8 cellular contexts compared by ENCODE assay signal in the genomic region with DNA sequence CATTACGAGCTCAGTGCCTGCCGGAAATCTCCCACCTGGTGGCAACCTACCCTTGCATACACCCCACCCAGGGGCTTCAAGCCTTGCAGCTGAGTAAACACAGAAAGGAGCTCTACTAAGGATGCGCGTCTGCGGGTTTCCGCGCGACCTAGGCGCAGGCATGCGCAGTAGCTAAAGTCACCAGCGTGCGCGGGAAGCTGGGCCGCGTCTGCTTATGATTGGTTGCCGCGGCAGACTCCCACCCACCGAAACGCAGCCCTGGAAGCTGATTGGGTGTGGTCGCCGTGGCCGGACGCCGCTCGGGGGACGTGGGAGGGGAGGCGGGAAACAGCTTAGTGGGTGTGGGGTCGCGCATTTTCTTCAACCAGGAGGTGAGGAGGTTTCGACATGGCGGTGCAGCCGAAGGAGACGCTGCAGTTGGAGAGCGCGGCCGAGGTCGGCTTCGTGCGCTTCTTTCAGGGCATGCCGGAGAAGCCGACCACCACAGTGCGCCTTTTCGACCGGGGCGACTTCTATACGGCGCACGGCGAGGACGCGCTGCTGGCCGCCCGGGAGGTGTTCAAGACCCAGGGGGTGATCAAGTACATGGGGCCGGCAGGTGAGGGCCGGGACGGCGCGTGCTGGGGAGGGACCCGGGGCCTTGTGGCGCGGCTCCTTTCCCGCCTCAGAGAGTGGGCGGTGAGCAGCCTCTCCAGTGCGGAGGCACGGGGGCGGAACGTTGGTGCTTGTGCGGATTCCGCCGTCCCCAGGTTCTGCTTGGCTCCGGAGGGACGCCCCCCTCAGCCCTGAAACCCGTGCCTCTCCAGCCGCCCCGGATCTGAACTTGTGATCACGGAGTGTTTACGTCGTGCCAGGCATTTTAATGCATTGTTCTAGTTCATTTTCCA. TPM values are rescaled to one million over a fixed set of nuclear protein-coding genes. Genes with fewer than 3 reads are reported as not detected.
DNase-seq lines count a peak whose midpoint lies in the region; ATAC-seq, FAIRE-seq and TF ChIP-seq lines count a peak whose summit lies in the region.

A gene (plus strand): TSS at position 352 of the 887 bp plus-strand sequence. CDS start 36 bp downstream, at position 388.

- H3K9me3 ChIP-seq in IMR-90 (ENCODE audit: control insufficient read depth, insufficient read depth, low read length) (no peaks in the 10 kb centered on the region), OCI-LY7 (ENCODE audit: low read length) (peaks cover 16% of the 10 kb centered on the region; the same call in 1 of the 2 replicates), endothelial cell of umbilical vein (replicated peaks; ENCODE audit: control insufficient read depth, insufficient read depth, low read length) (no peaks in the 10 kb centered on the region)

- peak within 1 kb of the TSS; percentile 76 for H2AK9ac ChIP-seq in IMR-90 (replicated peaks; ENCODE audit: low read depth, low read length, poor library complexity)

- no peaks in the 10 kb centered on the region; the same call in 1 of the 2 replicates for H3K4me1 ChIP-seq in IMR-90 (ENCODE audit: control insufficient read depth, insufficient read depth, low read length)
- H3K4me1 ChIP-seq in OCI-LY7 (ENCODE audit: insufficient read depth, low read length, poor library complexity, severe bottlenecking), result peaks cover 20% of the 10 kb centered on the region
- peaks cover 14% of the 10 kb centered on the region for H3K4me1 ChIP-seq in endothelial cell of umbilical vein (ENCODE audit: control insufficient read depth, extremely low read depth, insufficient read depth, low read length)

- peak within 1 kb of the TSS; percentile 77 for H3K4ac ChIP-seq in IMR-90 (ENCODE audit: low read depth, low read length)

- no peak within 1 kb of the TSS for H3K18ac ChIP-seq in IMR-90 (ENCODE audit: low read depth, low read length)

- H3K27me3 ChIP-seq in IMR-90 (ENCODE audit: control insufficient read depth, insufficient read depth, low read length) (no peaks in the 10 kb centered on the region), endothelial cell of umbilical vein (ENCODE audit: control insufficient read depth in 2 of 2, insufficient read depth in 2 of 2, low read length in 2 of 2) (no peaks in the 10 kb centered on the region)

- no peak within 1 kb of the TSS for H2BK20ac ChIP-seq in IMR-90 (ENCODE audit: low read depth, low read length)

- ATAC-seq in GM21528 (IDR thresholded peaks at IDR 0.05; ENCODE audit: low FRiP score, unreplicated experiment), result peak; percentile 92
- ATAC-seq in IMR-90 (ENCODE audit: low read depth), result peak; percentile 98

- H3K36me3 ChIP-seq in IMR-90 (ENCODE audit: control insufficient read depth, insufficient read depth, low read length) (no peaks in the 10 kb centered on the region), OCI-LY7 (ENCODE audit: insufficient read depth, low read length) (peaks cover 28% of the 10 kb centered on the region), endothelial cell of umbilical vein (ENCODE audit: control insufficient read depth in 2 of 2, extremely low read depth in 1 of 2, insufficient read depth in 2 of 2, low read length in 2 of 2) (no peaks in the 10 kb centered on the region)

- H3K9ac ChIP-seq in IMR-90 (ENCODE audit: low read depth, low read length), result peak within 1 kb of the TSS; percentile 73
- peak within 1 kb of the TSS; percentile 60 for H3K9ac ChIP-seq in endothelial cell of umbilical vein (replicated peaks; ENCODE audit: extremely low read depth, insufficient read depth, low read length)

- BruUV-seq in IMR-90 (replicated peaks; lab: Mats Ljungman, UMichigan) (no TSS peak), OCI-LY7 (replicated peaks; lab: Mats Ljungman, UMichigan) (no TSS peak), endothelial cell of umbilical vein (replicated peaks; lab: Mats Ljungman, UMichigan) (no TSS peak)

- intact Hi-C loops in IMR-90 (cut with micrococcal nuclease) (no loop called here), OCI-LY7 (cut with micrococcal nuclease; ENCODE audit: unreplicated experiment) (loop anchor here (2.0 to 5.0 kb wide), 4 partner anchors 118 to 379 kb away; a partner anchor contains a TSS), endothelial cell of umbilical vein (cut with micrococcal nuclease) (loop anchor here (5.0 kb wide), 1 partner anchor 124 kb away; no protein-coding TSS in a partner anchor)

- H4K5ac ChIP-seq in IMR-90 (ENCODE audit: low read depth, low read length), result peak within 1 kb of the TSS; percentile 36

- peak within 1 kb of the TSS; percentile 72 for H3K23ac ChIP-seq in IMR-90 (ENCODE audit: low read depth, low read length)

- FAIRE-seq in endothelial cell of umbilical vein (lab: Jason Lieb, UNC), result peak; percentile 90

- peak within 1 kb of the TSS; percentile 68 for H3K4me3 ChIP-seq in IMR-90 (ENCODE audit: insufficient read depth, low read depth, low read length)
- H3K4me3 ChIP-seq in OCI-LY7 (ENCODE audit: low read depth, low read length, poor library complexity, severe bottlenecking), result peak within 1 kb of the TSS; percentile 86
- H3K4me3 ChIP-seq in endothelial cell of umbilical vein (replicated peaks in 1 of 3; ENCODE audit: insufficient read depth in 1 of 3, low read depth in 1 of 3, low read length in 3 of 3), result peak within 1 kb of the TSS; percentile 46 to 80 (median 76)

- CTCF ChIA-PET in IMR-90 (lab: Yijun Ruan, JAX) (interaction anchor here (1.2 to 1.9 kb wide), 2 partner anchors 15 to 68 kb away, joined by 3 to 11 read pairs; no protein-coding TSS in a partner anchor), OCI-LY7 (lab: Charles Lee; ENCODE audit: unreplicated experiment) (interaction anchor here (0.9 to 1.0 kb wide), 2 partner anchors 35 to 252 kb away, joined by 3 read pairs; no protein-coding TSS in a partner anchor), endothelial cell of umbilical vein (lab: Charles Lee) (interaction anchor here (0.7 to 2.6 kb wide), 8 partner anchors 10 to 365 kb away, joined by 3 to 18 read pairs (median 7); no protein-coding TSS in a partner anchor)

- peaks cover 4% of the 10 kb centered on the region; the same call in 1 of the 2 replicates for H4K20me1 ChIP-seq in IMR-90 (ENCODE audit: insufficient read depth, low read length)
- H4K20me1 ChIP-seq in OCI-LY7 (ENCODE audit: insufficient read depth, low read length), result peaks cover 8% of the 10 kb centered on the region; the same call in 1 of the 2 replicates
- no peaks in the 10 kb centered on the region for H4K20me1 ChIP-seq in endothelial cell of umbilical vein (replicated peaks; ENCODE audit: control insufficient read depth, extremely low read depth, insufficient read depth, low read length)

- H4K91ac ChIP-seq in IMR-90 (ENCODE audit: insufficient read depth, low read depth, low read length), result peak within 1 kb of the TSS; percentile 19; the same call in 1 of the 2 replicates

- TF ChIP-seq RAD21 in IMR-90 (IDR thresholded peaks at IDR 0.05; ENCODE audit: low read length), result no peak

- peaks cover 9 to 28% of the 10 kb centered on the region in 2 experiments; a peak in 3 of 4 replicates for H3K79me1 ChIP-seq in IMR-90 (ENCODE audit: low read depth in 1 of 2, low read length in 2 of 2)

- TF ChIP-seq POLR2A in IMR-90 (IDR thresholded peaks at IDR 0.05; ENCODE audit: low read depth, low read length) (no peak), endothelial cell of umbilical vein (IDR thresholded peaks at IDR 0.05; ENCODE audit: low read depth, low read length) (peak; percentile 78)

- H2BK5ac ChIP-seq in IMR-90 (ENCODE audit: low read depth, low read length, poor library complexity, severe bottlenecking), result no peak within 1 kb of the TSS

- H3K14ac ChIP-seq in IMR-90 (replicated peaks; ENCODE audit: low read depth, low read length), result peak within 1 kb of the TSS; percentile 77

- POLR2A ChIA-PET in IMR-90 (lab: Charles Lee; ENCODE audit: unreplicated experiment) (interaction anchor here (0.5 kb wide), 1 partner anchor 22 kb away, joined by 9 read pairs; no protein-coding TSS in a partner anchor), OCI-LY7 (lab: Charles Lee) (interaction anchor here (0.5 to 2.1 kb wide), 16 partner anchors 9 to 1027 kb away, joined by 3 to 11 read pairs (median 4); no protein-coding TSS in a partner anchor), endothelial cell of umbilical vein (lab: Charles Lee) (no interaction called here)

- DNase-seq in DMS 273 (lab: John Stamatoyannopoulos, UW; ENCODE audit: unreplicated experiment) (peak; percentile 98), IMR-90 (peak; percentile 89), OCI-LY7 (ENCODE audit: low spot score) (peak; percentile 98), endothelial cell of umbilical vein (ENCODE audit: low read depth, low spot score) (peak; percentile 96), midbrain (lab: John Stamatoyannopoulos, UW) (peak; percentile 93)
- DNase-seq in activated CD8-positive, alpha-beta memory T cell treated with anti-CD3 and anti-CD28 coated beads, Interleukin-2, amount 50 U/mL, for 48 hours, result peak; percentile 94
- peak; percentile 91 to 92 for DNase-seq in stimulated activated CD8-positive, alpha-beta memory T cell treated with anti-CD3 and anti-CD28 coated beads, Interleukin-15, amount 100 ng/mL, for 48 hours (ENCODE audit: low read depth in 2 of 2)

- TF ChIP-seq CTCF in IMR-90 (conservative IDR thresholded peaks at IDR 0.05; ENCODE audit: low read depth, low read length) (no peak), OCI-LY7 (conservative IDR thresholded peaks at IDR 0.05; ENCODE audit: low read length) (no peak; the same call in 1 of the 2 replicates), endothelial cell of umbilical vein (IDR thresholded peaks at IDR 0.05; ENCODE audit: extremely low read depth in 1 of 2, insufficient read depth in 1 of 2, low read depth in 1 of 2, low read length in 2 of 2) (no peak)

- dilution Hi-C loops in IMR-90 (cut with HindIII; ENCODE audit: low sequenced_read_pairs, unreplicated experiment) (no loop called here), endothelial cell of umbilical vein (cut with MboI; ENCODE audit: extremely low pct_ligation_motif_present, low sequenced_read_pairs) (no loop called here)

- no peak within 1 kb of the TSS for H2BK120ac ChIP-seq in IMR-90 (ENCODE audit: low read depth, low read length)

- in situ Hi-C loops in IMR-90 (cut with MboI; ENCODE audit: low sequenced_read_pairs), result no loop called here

- no peak within 1 kb of the TSS for H2BK15ac ChIP-seq in IMR-90 (ENCODE audit: low read depth, low read length)

- peak within 1 kb of the TSS; percentile 95 to 97 for H4K8ac ChIP-seq in IMR-90 (ENCODE audit: low read depth in 2 of 2, low read length in 2 of 2)

- H3K56ac ChIP-seq in IMR-90 (ENCODE audit: extremely low read depth, insufficient read depth, low read length), result peak within 1 kb of the TSS; percentile 88

- peak within 1 kb of the TSS; percentile 31 for H3K27ac ChIP-seq in IMR-90 (ENCODE audit: insufficient read depth, low read length)
- H3K27ac ChIP-seq in OCI-LY7 (ENCODE audit: low read depth, low read length, poor library complexity, severe bottlenecking), result peak within 1 kb of the TSS; percentile 68
- H3K27ac ChIP-seq in endothelial cell of umbilical vein (ENCODE audit: insufficient read depth, low read depth, low read length), result peak within 1 kb of the TSS; percentile 44

- no peak within 1 kb of the TSS; the same call in 1 of the 2 replicates for H2AK5ac ChIP-seq in IMR-90 (ENCODE audit: low read depth, low read length)

- H2AFZ ChIP-seq in IMR-90 (replicated peaks; ENCODE audit: low read length, poor library complexity) (peak within 1 kb of the TSS; percentile 98), OCI-LY7 (ENCODE audit: low read length) (peak within 1 kb of the TSS; percentile 80), endothelial cell of umbilical vein (ENCODE audit: low read depth, low read length) (peak within 1 kb of the TSS; percentile 80)

- 0% methylated on average over 20 of the region's 78 CpGs; no CpG with 5 or more reads in 1 of the 2 experiments for WGBS in IMR-90 (ENCODE audit: extremely low coverage in 2 of 2, insufficient read length in 1 of 2), 2 experiments

- no peaks in the 10 kb centered on the region for H3K9me2 ChIP-seq in OCI-LY7 (ENCODE audit: insufficient read depth, low read length)

- peaks cover 7% of the 10 kb centered on the region for H3K9me1 ChIP-seq in IMR-90 (ENCODE audit: insufficient read depth, low read length)
- H3K9me1 ChIP-seq in endothelial cell of umbilical vein (replicated peaks; ENCODE audit: control insufficient read depth, extremely low read depth, insufficient read depth, low read length), result no peaks in the 10 kb centered on the region

- H3K4me2 ChIP-seq in IMR-90 (ENCODE audit: low read depth, low read length) (peak within 1 kb of the TSS; percentile 84), OCI-LY7 (ENCODE audit: low read length) (peak within 1 kb of the TSS; percentile 84), endothelial cell of umbilical vein (ENCODE audit: insufficient read depth, low read length) (peak within 1 kb of the TSS; percentile 89)

- H3K79me2 ChIP-seq in OCI-LY7 (ENCODE audit: insufficient read depth, low read depth, low read length), result peaks cover 48% of the 10 kb centered on the region
- peaks cover 30% of the 10 kb centered on the region for H3K79me2 ChIP-seq in endothelial cell of umbilical vein (ENCODE audit: control insufficient read depth, insufficient read depth, low read length)

RNA-seq across cellular contexts. Expression of the gene that starts here (rescaled TPM):
- total RNA-seq in IMR-90 (2012; rRNA removed), result 22.6 and 33.3 TPM in 2 replicates
- polyA plus RNA-seq in IMR-90 (2012; rRNA removed), result 10.7 and 13.8 TPM in 2 replicates
- polyA plus RNA-seq in IMR-90 (2012; cell fraction: cytosol; rRNA removed), result 2.0 and 3.2 TPM in 2 replicates
- polyA plus RNA-seq in IMR-90 (2012; cell fraction: nucleus; rRNA removed; ENCODE audit: low replicate concordance), result 0.75 and 4.6 TPM in 2 replicates
- 96.8 and 107 TPM in 2 replicates for total RNA-seq in OCI-LY7 (2014; rRNA removed; shearing (Covaris generic))
- 94.8 and 97.8 TPM in 2 replicates for total RNA-seq in OCI-LY7 (2022)
- 28.0 and 30.5 TPM in 2 replicates for total RNA-seq in endothelial cell of umbilical vein
- 6.5 and 9.7 TPM in 2 replicates for polyA plus RNA-seq in endothelial cell of umbilical vein
- polyA plus RNA-seq in endothelial cell of umbilical vein (2011; cell fraction: cytosol; rRNA removed), result 15.3 and 15.8 TPM in 2 replicates
- 13.5 and 18.7 TPM in 2 replicates for polyA plus RNA-seq in endothelial cell of umbilical vein (2011; cell fraction: nucleus; rRNA removed)
- polyA plus RNA-seq in endothelial cell of umbilical vein (2012), result 23.3 and 31.7 TPM in 2 replicates
- 13.1 and 13.6 TPM in 2 replicates for polyA minus RNA-seq in endothelial cell of umbilical vein
- polyA minus RNA-seq in endothelial cell of umbilical vein (2011; cell fraction: cytosol; rRNA and poly(A)+ RNA removed), result 35.2 TPM
- polyA minus RNA-seq in endothelial cell of umbilical vein (2011; cell fraction: nucleus; rRNA and poly(A)+ RNA removed), result 9.4 and 12.7 TPM in 2 replicates

Comparison
In these comparisons a context has a peak if more than half of its experiments do, and no peak if none do; other contexts are left out.
1. Peak in every context shown above with its lines: DNase-seq, ATAC-seq, H3K4me3 ChIP-seq and H3K27ac ChIP-seq.